In genomic region chr7:77482015-77482414, GRCh38 we compare ENCODE assay signal across 13 cellular contexts. TPM values are rescaled to one million over a fixed set of nuclear protein-coding genes. Genes with fewer than 3 reads are reported as not detected.
A peak's percentile ranks its signal among the peaks of the same experiment; 100 is the strongest.
DNase-seq lines count a peak whose midpoint lies in the region; ATAC-seq and TF ChIP-seq lines count a peak whose summit lies in the region.
"Had no signal": no experiment of that assay in that cellular context is flagged by ENCODE, and none has a peak within 500 bp of the region (broad histone marks: within the 10 kb centered on the region; RNA-seq: fewer than 3 reads in every experiment).

No MANE protein-coding gene starts in this region.

- no peak overlapping the region for H4K5ac ChIP-seq in H9 (ENCODE audit: insufficient read length, low read depth, low read length)

- H3K56ac ChIP-seq in H9 (ENCODE audit: insufficient read length, low read depth, low read length), result no peak overlapping the region

- TSS peak; percentile 36 for BruUV-seq in Calu3 (replicated peaks; lab: Mats Ljungman, UMichigan)

- peak; percentile 79 for DNase-seq in Calu3
- peak; percentile 52 for DNase-seq in NCI-H1048 (lab: John Stamatoyannopoulos, UW)
- peak; percentile 17 for DNase-seq in mesenchymal stem cell
- DNase-seq in substantia nigra (lab: John Stamatoyannopoulos, UW), result no peak
- DNase-seq in H9, result no peak
- DNase-seq in cerebellar cortex (ENCODE audit: low spot score), result no peak
- DNase-seq: activated CD4-positive, alpha-beta T cell treated with anti-CD3 and anti-CD28 coated beads for 1 hour; activated naive CD4-positive, alpha-beta T cell treated with Interleukin-2 at 50 U/mL for 16 hours; CD4-positive, CD25-positive, alpha-beta regulatory T cell had no signal

- 100% methylated on average over 3 of the region's 3 CpGs for WGBS in mesenchymal stem cell
- WGBS in H9 (ENCODE audit: extremely low coverage, insufficient read length, low lambda C conversion rate), result no CpG with 5 or more reads among the region's 3 CpGs

- no peak for ATAC-seq in GM18909 (IDR thresholded peaks at IDR 0.05; ENCODE audit: poor library complexity, unreplicated experiment)
- ATAC-seq: stimulated activated memory B cell treated with anti-CD40 and anti-IgM and Interleukin-4, amounts not matched to agents 10 μg/mL and 1 μg/mL and 100 μg/mL, for 72 hours had no signal

- H3K9ac ChIP-seq in duodenal mucosa (ENCODE audit: low read depth in 1 of 2, low read length in 2 of 2) (no peak overlapping the region), mesenchymal stem cell (ENCODE audit: low read length) (no peak overlapping the region), H9 (ENCODE audit: extremely low read depth, insufficient read length, low read length) (no peak overlapping the region)

- TF ChIP-seq CTCF in Calu3 (IDR thresholded peaks at IDR 0.05; ENCODE audit: unreplicated experiment), result no peak
- TF ChIP-seq CTCF in H9 (conservative IDR thresholded peaks at IDR 0.05), result no peak

- CTCF ChIA-PET in Calu3 (lab: Charles Lee), result no interaction called here

- no peaks in the 10 kb centered on the region for H3K27me3 Mint-ChIP-seq in Calu3 (ENCODE audit: unreplicated experiment)
- H3K27me3 Mint-ChIP-seq in H9 (ENCODE audit: low read depth), result no peaks in the 10 kb centered on the region
- H3K27me3 Mint-ChIP-seq: stimulated activated memory B cell treated with anti-CD40 and anti-IgM and Interleukin-4, amounts not matched to agents 10 μg/mL and 1 μg/mL and 100 μg/mL, for 72 hours had no signal

- H3K4me2 ChIP-seq in mesenchymal stem cell (ENCODE audit: low read length, poor library complexity, severe bottlenecking), result no peak overlapping the region
- no peak overlapping the region for H3K4me2 ChIP-seq in H9 (ENCODE audit: insufficient read depth, insufficient read length, low read length)

- no peaks in the 10 kb centered on the region for H3K79me2 ChIP-seq in H9 (ENCODE audit: insufficient read depth, low read length)

- H2BK120ac ChIP-seq in mesenchymal stem cell (ENCODE audit: low read depth, low read length), result no peak overlapping the region
- H2BK120ac ChIP-seq in H9 (ENCODE audit: low read depth, low read length, poor library complexity, severe bottlenecking), result no peak overlapping the region

- H2BK20ac ChIP-seq in H9 (ENCODE audit: low read depth, low read length, poor library complexity, severe bottlenecking), result no peak overlapping the region

- H3K4me1 ChIP-seq in duodenal mucosa (ENCODE audit: control insufficient read depth in 1 of 2, insufficient read depth in 2 of 2, low read length in 2 of 2), result no peaks in the 10 kb centered on the region
- no peaks in the 10 kb centered on the region for H3K4me1 ChIP-seq in mesenchymal stem cell (ENCODE audit: control insufficient read depth, insufficient read depth, low read depth, low read length)
- H3K4me1 ChIP-seq in H9 (ENCODE audit: insufficient read depth, low read length), result peaks cover 3% of the 10 kb centered on the region; the same call in 1 of the 2 replicates
- H3K4me1 ChIP-seq: SJSA1 had no signal

- H3K14ac ChIP-seq in mesenchymal stem cell (ENCODE audit: low read length in 2 of 2) (no peak overlapping the region), H9 (ENCODE audit: insufficient read depth, low read length) (no peak overlapping the region)

- H3K9me3 ChIP-seq in duodenal mucosa (ENCODE audit: control insufficient read depth in 1 of 2, low read length in 2 of 2) (no peaks in the 10 kb centered on the region), mesenchymal stem cell (ENCODE audit: control insufficient read depth, low read length) (no peaks in the 10 kb centered on the region), H9 (ENCODE audit: control insufficient read depth, low read depth, low read length) (no peaks in the 10 kb centered on the region)
- H3K9me3 ChIP-seq: SJSA1 had no signal

- H3K4me3 Mint-ChIP-seq in Calu3 (ENCODE audit: low read depth, unreplicated experiment) (no peak overlapping the region), H9 (no peak overlapping the region)
- H3K4me3 Mint-ChIP-seq: CD4-positive, CD25-positive, alpha-beta regulatory T cell; stimulated activated memory B cell treated with anti-CD40 and anti-IgM and Interleukin-4, amounts not matched to agents 10 μg/mL and 1 μg/mL and 100 μg/mL, for 72 hours had no signal

- H3K36me3 Mint-ChIP-seq in Calu3 (ENCODE audit: insufficient read depth, unreplicated experiment) (peaks cover 11% of the 10 kb centered on the region), H9 (ENCODE audit: insufficient read depth in 1 of 3, low read depth in 3 of 3) (no peaks in the 10 kb centered on the region)
- H3K36me3 Mint-ChIP-seq: CD4-positive, CD25-positive, alpha-beta regulatory T cell; stimulated activated memory B cell treated with anti-CD40 and anti-IgM and Interleukin-4, amounts not matched to agents 10 μg/mL and 1 μg/mL and 100 μg/mL, for 72 hours had no signal

- H3K27ac ChIP-seq in duodenal mucosa (ENCODE audit: low read depth, low read length) (peak overlapping the region; percentile 11), mesenchymal stem cell (ENCODE audit: low read length, poor library complexity, severe bottlenecking) (no peak overlapping the region), substantia nigra (ENCODE audit: low read depth, low read length, poor library complexity, severe bottlenecking) (no peak overlapping the region), H9 (ENCODE audit: insufficient read length, low read depth, low read length) (no peak overlapping the region)
- H3K27ac ChIP-seq: SJSA1 had no signal

- H4K20me1 ChIP-seq in H9 (ENCODE audit: control insufficient read depth, insufficient read depth, insufficient read length), result no peaks in the 10 kb centered on the region

- H3T11ph ChIP-seq in H9 (ENCODE audit: low read length), result no peak overlapping the region

- H2BK15ac ChIP-seq in mesenchymal stem cell (ENCODE audit: low read depth, poor library complexity, severe bottlenecking) (no peak overlapping the region), H9 (ENCODE audit: low read depth, low read length) (no peak overlapping the region)

- no peak overlapping the region for H3K4me3 ChIP-seq in duodenal mucosa (ENCODE audit: low read depth in 1 of 2, low read length in 2 of 2)
- H3K4me3 ChIP-seq in mesenchymal stem cell (ENCODE audit: insufficient read depth in 1 of 2, low read depth in 1 of 2, low read length in 2 of 2), result no peak overlapping the region
- H3K4me3 ChIP-seq: SJSA1 had no signal

- H4K91ac ChIP-seq in mesenchymal stem cell (ENCODE audit: low read length) (no peak overlapping the region), H9 (ENCODE audit: insufficient read length, low read depth, low read length) (no peak overlapping the region)

- H3K79me1 ChIP-seq in mesenchymal stem cell (replicated peaks; ENCODE audit: low read length, poor library complexity, severe bottlenecking), result no peaks in the 10 kb centered on the region
- H3K79me1 ChIP-seq in H9 (ENCODE audit: insufficient read depth, low read depth, low read length, poor library complexity, severe bottlenecking), result no peaks in the 10 kb centered on the region

- H3K4me1 Mint-ChIP-seq in Calu3 (ENCODE audit: low read depth, unreplicated experiment) (peaks cover 37% of the 10 kb centered on the region), H9 (peaks cover 5 to 6% of the 10 kb centered on the region in 2 experiments)

- H2BK5ac ChIP-seq in mesenchymal stem cell (ENCODE audit: low read depth, low read length, poor library complexity, severe bottlenecking), result no peak overlapping the region
- H2BK5ac ChIP-seq in H9 (ENCODE audit: insufficient read length, low read length), result no peak overlapping the region

- H3K27me3 ChIP-seq in duodenal mucosa (ENCODE audit: control insufficient read depth in 1 of 2, insufficient read depth in 2 of 2, low read length in 2 of 2) (no peaks in the 10 kb centered on the region), mesenchymal stem cell (ENCODE audit: control insufficient read depth in 1 of 2, insufficient read depth in 1 of 2, low read length in 2 of 2) (no peaks in the 10 kb centered on the region), H9 (ENCODE audit: insufficient read depth, low read length) (no peaks in the 10 kb centered on the region)
- H3K27me3 ChIP-seq: SJSA1 had no signal

- H3K9me3 Mint-ChIP-seq in Calu3 (ENCODE audit: low read depth, unreplicated experiment), result no peaks in the 10 kb centered on the region
- H3K9me3 Mint-ChIP-seq in H9, result no peaks in the 10 kb centered on the region
- H3K9me3 Mint-ChIP-seq: CD4-positive, CD25-positive, alpha-beta regulatory T cell; stimulated activated memory B cell treated with anti-CD40 and anti-IgM and Interleukin-4, amounts not matched to agents 10 μg/mL and 1 μg/mL and 100 μg/mL, for 72 hours had no signal

- H3K4ac ChIP-seq in mesenchymal stem cell (ENCODE audit: low read depth in 1 of 2, low read length in 2 of 2), result no peak overlapping the region
- no peak overlapping the region for H3K4ac ChIP-seq in H9 (ENCODE audit: low read depth, low read length)

- H3K23ac ChIP-seq in mesenchymal stem cell (ENCODE audit: low read length in 2 of 2) (no peak overlapping the region), H9 (ENCODE audit: insufficient read length, low read depth, low read length) (no peak overlapping the region)

- H2BK12ac ChIP-seq in mesenchymal stem cell (ENCODE audit: low read length in 2 of 2) (no peak overlapping the region), H9 (ENCODE audit: insufficient read length, low read depth, low read length) (no peak overlapping the region)

- H2AK5ac ChIP-seq in mesenchymal stem cell (ENCODE audit: low read length, severe bottlenecking) (no peak overlapping the region), H9 (ENCODE audit: insufficient read length, low read length) (no peak overlapping the region)

- peak overlapping the region; percentile 99 for H3K27ac Mint-ChIP-seq in Calu3 (ENCODE audit: unreplicated experiment)
- H3K27ac Mint-ChIP-seq in H9, result no peak overlapping the region
- H3K27ac Mint-ChIP-seq: CD4-positive, CD25-positive, alpha-beta regulatory T cell; stimulated activated memory B cell treated with anti-CD40 and anti-IgM and Interleukin-4, amounts not matched to agents 10 μg/mL and 1 μg/mL and 100 μg/mL, for 72 hours had no signal

- H4K8ac ChIP-seq in mesenchymal stem cell (ENCODE audit: low read length) (no peak overlapping the region), H9 (replicated peaks; ENCODE audit: insufficient read length, low read depth, low read length) (no peak overlapping the region)

- H3K18ac ChIP-seq in mesenchymal stem cell (ENCODE audit: low read depth in 1 of 2, low read length in 2 of 2), result no peak overlapping the region
- no peak overlapping the region for H3K18ac ChIP-seq in H9 (ENCODE audit: insufficient read length, low read depth, low read length)

- H3K23me2 ChIP-seq in H9 (ENCODE audit: insufficient read length, low read depth, low read length, poor library complexity, severe bottlenecking), result no peaks in the 10 kb centered on the region

- no peaks in the 10 kb centered on the region for H3K36me3 ChIP-seq in duodenal mucosa (ENCODE audit: control insufficient read depth in 1 of 2, insufficient read depth in 2 of 2, low read length in 2 of 2)
- no peaks in the 10 kb centered on the region for H3K36me3 ChIP-seq in mesenchymal stem cell (ENCODE audit: control insufficient read depth in 1 of 2, insufficient read depth in 2 of 2, low read depth in 1 of 2, low read length in 2 of 2)
- H3K36me3 ChIP-seq: SJSA1 had no signal

- intact Hi-C loops in Calu3 (cut with micrococcal nuclease; ENCODE audit: unreplicated experiment), result loop anchor here (5.0 to 10.0 kb wide), 2 partner anchors 55 to 67 kb away; partner anchors contain the start of genes GSAP and PTPN12

- H2AFZ ChIP-seq in mesenchymal stem cell (ENCODE audit: low read depth, low read length) (no peak overlapping the region), H9 (ENCODE audit: low read length) (no peak overlapping the region)

RNA-seq across cellular contexts. Expression of gene PTPN12, which starts 55.1 kb away (rescaled TPM):
- total RNA-seq in Calu3 (2022), result 61.2 and 65.9 TPM in 2 replicates
- 60.3 TPM for polyA plus RNA-seq in mesenchymal stem cell (2013, experiment 1 of 2)
- polyA plus RNA-seq in mesenchymal stem cell (2013, experiment 2 of 2), result 59.8 TPM
- 124 and 128 TPM in 2 replicates for total RNA-seq in H9 (2021)

Comparison
In these comparisons a context has a peak if more than half of its experiments do, and no peak if none do; other contexts are left out.
1. DNase-seq: peak in Calu3 (single experiment), NCI-H1048 (single experiment) and mesenchymal stem cell (single experiment); none in substantia nigra (0 of 49), H9 (single experiment) and cerebellar cortex (single experiment).